In the genomic region with DNA sequence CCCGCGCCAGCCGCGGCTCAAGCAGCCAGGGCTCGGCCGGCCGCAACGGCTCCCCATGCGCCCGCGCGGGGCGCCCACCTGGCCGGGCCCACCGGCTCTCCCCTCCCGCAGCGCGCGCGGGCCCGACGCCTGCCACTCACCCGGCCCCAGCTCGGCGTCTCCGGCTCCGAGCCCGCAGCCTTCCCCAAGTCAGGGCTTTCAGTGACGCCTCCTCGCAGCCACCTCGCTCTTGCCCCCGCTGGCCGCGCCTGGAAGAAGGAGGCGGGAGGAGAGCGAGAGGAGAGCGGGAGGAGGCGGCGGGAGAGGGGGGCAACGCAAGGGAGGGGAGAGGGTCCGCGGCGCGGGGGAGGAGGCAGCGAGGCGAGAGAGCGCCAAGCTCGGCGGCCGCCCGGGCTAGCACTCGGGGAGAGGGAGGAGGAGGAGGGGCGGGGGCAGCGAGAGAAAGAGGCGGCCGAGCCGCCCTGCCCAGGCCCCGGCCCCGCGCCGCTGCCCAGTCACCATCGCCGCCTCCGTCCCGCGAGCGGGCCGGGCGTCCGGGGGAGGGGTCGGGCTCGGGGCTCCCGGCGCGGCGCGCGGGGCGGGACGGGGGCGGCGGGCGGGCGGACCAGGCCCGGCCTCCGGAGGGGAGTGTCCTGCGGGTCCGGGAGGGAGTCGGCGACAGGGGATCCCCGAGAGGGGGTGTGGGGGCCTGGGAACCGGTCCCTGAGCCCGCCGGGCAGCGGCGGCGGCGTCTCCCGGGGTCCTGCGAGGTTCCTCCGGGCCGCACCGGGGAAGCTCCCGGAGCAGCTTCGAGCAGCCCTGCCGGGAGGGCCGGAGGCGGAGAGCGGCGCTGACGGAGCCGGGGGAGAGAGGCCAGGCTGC, we compare ENCODE assay signal across 8 cellular contexts. TPM values are rescaled to one million over a fixed set of nuclear protein-coding genes. Genes with fewer than 3 reads are reported as not detected.
A peak's percentile ranks its signal among the peaks of the same experiment; 100 is the strongest.
DNase-seq lines count a peak whose midpoint lies in the region; ATAC-seq lines count a peak whose summit lies in the region.

A gene with protein sequence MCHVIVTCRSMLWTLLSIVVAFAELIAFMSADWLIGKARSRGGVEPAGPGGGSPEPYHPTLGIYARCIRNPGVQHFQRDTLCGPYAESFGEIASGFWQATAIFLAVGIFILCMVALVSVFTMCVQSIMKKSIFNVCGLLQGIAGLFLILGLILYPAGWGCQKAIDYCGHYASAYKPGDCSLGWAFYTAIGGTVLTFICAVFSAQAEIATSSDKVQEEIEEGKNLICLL (minus strand): TSS at position 414 of the 861 bp plus-strand sequence. CDS start 138,559 bp downstream, outside the sequence.

- peaks cover 2% of the 10 kb centered on the region for H3K36me3 Mint-ChIP-seq in T-helper 1 cell treated with Interleukin-12 subunit alpha and Interleukin-12 subunit beta and Interleukin-4 antibody, amounts not matched to agents 30 μg/mL and 1 μg/mL, for 36 hours (ENCODE audit: low read depth)

- DNase-seq in cortex of kidney (lab: John Stamatoyannopoulos, UW), result peak; percentile 30
- peak; percentile 73 for DNase-seq in kidney tubule cell (ENCODE audit: low spot score)
- DNase-seq in stimulated activated CD4-positive, alpha-beta T cell treated with anti-CD3 and anti-CD28 coated beads, Interleukin-12 subunit alpha, Interleukin-12 subunit beta, amount 100 ng/mL, for 4 hours, result peak; percentile 21
- no peak for DNase-seq in NCI-H2081 treated with DMSO at 0.1 percent for 48 hours (lab: John Stamatoyannopoulos, UW)

- peak within 1 kb of the TSS; percentile 71 for H3K9ac ChIP-seq in ES-I3 (ENCODE audit: low read depth, low read length)
- H3K9ac ChIP-seq in HUES64 (ENCODE audit: low read depth, low read length), result peak within 1 kb of the TSS; percentile 79

- H3K4me1 Mint-ChIP-seq in T-helper 1 cell treated with Interleukin-12 subunit alpha and Interleukin-12 subunit beta and Interleukin-4 antibody, amounts not matched to agents 30 μg/mL and 1 μg/mL, for 36 hours (ENCODE audit: low read depth), result peaks cover 12% of the 10 kb centered on the region

- no peaks in the 10 kb centered on the region for H3K9me3 Mint-ChIP-seq in T-helper 1 cell treated with Interleukin-12 subunit alpha and Interleukin-12 subunit beta and Interleukin-4 antibody, amounts not matched to agents 30 μg/mL and 1 μg/mL, for 36 hours

- H3K4me3 ChIP-seq in HUES64 (ENCODE audit: low read length), result peak within 1 kb of the TSS; percentile 89

- peak; percentile 39 for ATAC-seq in GM21447 (IDR thresholded peaks at IDR 0.05; ENCODE audit: unreplicated experiment)

- WGBS in HUES64, result under 1% methylated on average over 112 of the region's 112 CpGs

- H3K27me3 Mint-ChIP-seq in T-helper 1 cell treated with Interleukin-12 subunit alpha and Interleukin-12 subunit beta and Interleukin-4 antibody, amounts not matched to agents 30 μg/mL and 1 μg/mL, for 36 hours (ENCODE audit: low read depth), result peaks cover 55% of the 10 kb centered on the region

- H3K36me3 ChIP-seq in ES-I3 (ENCODE audit: insufficient read depth, low read length), result no peaks in the 10 kb centered on the region
- peaks cover 13% of the 10 kb centered on the region; the same call in 1 of the 2 replicates for H3K36me3 ChIP-seq in HUES64 (ENCODE audit: insufficient read depth, low read length)

- peak within 1 kb of the TSS; percentile 70 for H3K4me3 Mint-ChIP-seq in T-helper 1 cell treated with Interleukin-12 subunit alpha and Interleukin-12 subunit beta and Interleukin-4 antibody, amounts not matched to agents 30 μg/mL and 1 μg/mL, for 36 hours

- H3K9me3 ChIP-seq in ES-I3 (ENCODE audit: control insufficient read depth, insufficient read depth, low read length) (no peaks in the 10 kb centered on the region), HUES64 (ENCODE audit: insufficient read depth, low read depth, low read length) (no peaks in the 10 kb centered on the region)

- peak within 1 kb of the TSS; percentile 85 for H3K27ac ChIP-seq in HUES64 (ENCODE audit: low read depth, low read length)

- no peaks in the 10 kb centered on the region for H3K27me3 ChIP-seq in HUES64 (ENCODE audit: insufficient read depth, low read length)

- peaks cover 10% of the 10 kb centered on the region; the same call in 1 of the 2 replicates for H3K4me1 ChIP-seq in ES-I3 (ENCODE audit: insufficient read depth, low read length)
- H3K4me1 ChIP-seq in HUES64 (ENCODE audit: insufficient read depth, low read length), result peaks cover 26% of the 10 kb centered on the region

- H3K27ac Mint-ChIP-seq in T-helper 1 cell treated with Interleukin-12 subunit alpha and Interleukin-12 subunit beta and Interleukin-4 antibody, amounts not matched to agents 30 μg/mL and 1 μg/mL, for 36 hours, result peak within 1 kb of the TSS; percentile 28

RNA-seq across cellular contexts. Expression of the gene that starts here (rescaled TPM):
- 22.9 TPM for polyA plus RNA-seq in HUES64 (2013, experiment 1 of 2)
- 22.4 TPM for polyA plus RNA-seq in HUES64 (2013, experiment 2 of 2)
